Comparison of ENCODE assay signal across 17 cellular contexts in genomic region chr11:101430236-101430635, GRCh38.
DNase-seq lines count a peak whose midpoint lies in the region; ATAC-seq, FAIRE-seq and TF ChIP-seq lines count a peak whose summit lies in the region.
"Had no signal": no experiment of that assay in that cellular context is flagged by ENCODE, and none has a peak within 500 bp of the region (broad histone marks: within the 10 kb centered on the region; RNA-seq: fewer than 3 reads in every experiment).

No MANE protein-coding gene starts in this region.

- H3K9ac ChIP-seq in astrocyte (ENCODE audit: low read length) (no peak overlapping the region), muscle layer of colon (ENCODE audit: low read length) (no peak overlapping the region)
- H3K9ac ChIP-seq: KMS-11 had no signal

- no peaks in the 10 kb centered on the region for H3K79me2 ChIP-seq in astrocyte (ENCODE audit: insufficient read depth, low read length)

- no peaks in the 10 kb centered on the region for H3K36me3 Mint-ChIP-seq in astrocyte (ENCODE audit: low read depth, unreplicated experiment)

- 56 to 59% methylated on average over 1 of the region's 1 CpG for WGBS in heart right ventricle, 2 donors

- no peak for FAIRE-seq in astrocyte (lab: Jason Lieb, UNC)
- FAIRE-seq: GM12892, GM19239 had no signal

- no peaks in the 10 kb centered on the region for H3K9me3 Mint-ChIP-seq in astrocyte (ENCODE audit: unreplicated experiment)

- H3K27ac Mint-ChIP-seq in astrocyte (ENCODE audit: unreplicated experiment): peak overlapping the region; percentile 83

- no peaks in the 10 kb centered on the region for H4K20me1 ChIP-seq in astrocyte (ENCODE audit: insufficient read depth, low read length)

- H3K27me3 Mint-ChIP-seq in astrocyte (ENCODE audit: low read depth, unreplicated experiment): no peaks in the 10 kb centered on the region

- TF ChIP-seq CTCF in heart right ventricle (IDR thresholded peaks at IDR 0.05): no peak
- no peak for TF ChIP-seq CTCF in astrocyte (IDR thresholded peaks at IDR 0.05; ENCODE audit: insufficient read depth, low read depth, low read length)
- TF ChIP-seq CTCF in ascending aorta (IDR thresholded peaks at IDR 0.05): no peak

- H3K4me2 ChIP-seq in astrocyte (ENCODE audit: low read length): no peak overlapping the region
- H3K4me2 ChIP-seq: KMS-11 had no signal

- DNase-seq in heart right ventricle: no peak
- no peak for DNase-seq in left cardiac atrium
- no peak for DNase-seq in astrocyte (ENCODE audit: low read depth)
- no peak for DNase-seq in NCI-H526 treated with DMSO at 0.1 percent for 48 hours (lab: John Stamatoyannopoulos, UW)
- no peak for DNase-seq in ascending aorta (ENCODE audit: low spot score in 2 of 2)
- DNase-seq in A172 (ENCODE audit: low spot score): no peak
- DNase-seq: DMS79, GDM1, MM.1S, NCI-H1105, NCI-H1694 treated with DMSO at 0.1 percent for 48 hours, NCI-H748 treated with DMSO at 0.1 percent for 48 hours, PC-3 had no signal

- no peak overlapping the region for H3K4me3 Mint-ChIP-seq in astrocyte (ENCODE audit: unreplicated experiment)

- H3K27ac ChIP-seq in heart right ventricle: peak overlapping the region in 2 of 10 donors; percentile 9 to 17
- H3K27ac ChIP-seq in astrocyte (ENCODE audit: low read depth, low read length): no peak overlapping the region
- H3K27ac ChIP-seq in muscle layer of colon (ENCODE audit: low read depth, low read length): peak overlapping the region; percentile 40
- no peak overlapping the region for H3K27ac ChIP-seq in ascending aorta
- H3K27ac ChIP-seq: KMS-11 had no signal

- intact Hi-C loops in heart right ventricle (cut with DNase I) (loop anchor here in 1 of 10 donors (10.0 kb wide), 1 partner anchor 445 kb away; no protein-coding TSS in a partner anchor), left cardiac atrium (cut with DNase I) (no loop called here), ascending aorta (cut with DNase I) (no loop called here)

- no peaks in the 10 kb centered on the region for H3K27me3 ChIP-seq in heart right ventricle
- H3K27me3 ChIP-seq in astrocyte (ENCODE audit: insufficient read depth, low read length): no peaks in the 10 kb centered on the region
- no peaks in the 10 kb centered on the region for H3K27me3 ChIP-seq in muscle layer of colon (ENCODE audit: control insufficient read depth in 1 of 2, insufficient read depth in 2 of 2, low read length in 2 of 2)
- H3K27me3 ChIP-seq in ascending aorta: no peaks in the 10 kb centered on the region

- H3K4me3 ChIP-seq in heart right ventricle (no peak overlapping the region), astrocyte (ENCODE audit: insufficient read depth, low read depth, low read length) (no peak overlapping the region), muscle layer of colon (ENCODE audit: low read depth in 1 of 2, low read length in 2 of 2) (peak overlapping the region in 1 of 2 donors; percentile 12), ascending aorta (no peak overlapping the region)

- H3K4me1 ChIP-seq in heart right ventricle (peaks cover 0 to 6% (median 0%) of the 10 kb centered on the region in 9 donors), astrocyte (ENCODE audit: insufficient read depth, low read length) (peaks cover 6% of the 10 kb centered on the region), muscle layer of colon (ENCODE audit: insufficient read depth, low read length) (peaks cover 46% of the 10 kb centered on the region), ascending aorta (no peaks in the 10 kb centered on the region)

- H3K9me3 ChIP-seq in heart right ventricle (peaks cover 0 to 39% (median 15%) of the 10 kb centered on the region in 11 donors), astrocyte (ENCODE audit: insufficient read depth, low read depth, low read length) (no peaks in the 10 kb centered on the region), muscle layer of colon (ENCODE audit: low read length) (no peaks in the 10 kb centered on the region), ascending aorta (no peaks in the 10 kb centered on the region)

- peak in 5 of 8 donors; percentile 24 to 57 (median 45) for ATAC-seq in heart right ventricle
- no peak for ATAC-seq in left cardiac atrium

- H3K36me3 ChIP-seq in heart right ventricle (no peaks in the 10 kb centered on the region), astrocyte (ENCODE audit: insufficient read depth, low read length) (no peaks in the 10 kb centered on the region), muscle layer of colon (ENCODE audit: insufficient read depth, low read length) (no peaks in the 10 kb centered on the region), ascending aorta (no peaks in the 10 kb centered on the region)

- H2AFZ ChIP-seq in astrocyte (ENCODE audit: low read depth, low read length): no peak overlapping the region

- peaks cover 15% of the 10 kb centered on the region for H3K4me1 Mint-ChIP-seq in astrocyte (ENCODE audit: low read depth, unreplicated experiment)

Comparison
In these comparisons a context has a peak if more than half of its experiments do, and no peak if none do; other contexts are left out.
1. ATAC-seq: peak in heart right ventricle (5 of 8); none in left cardiac atrium (0 of 2).